In genomic region chr7:49669692-49670260, GRCh38 we compare ENCODE assay signal across 20 cellular contexts.
DNase-seq lines count a peak whose midpoint lies in the region; ATAC-seq and TF ChIP-seq lines count a peak whose summit lies in the region.
"Had no signal": no experiment of that assay in that cellular context is flagged by ENCODE, and none has a peak within 500 bp of the region (broad histone marks: within the 10 kb centered on the region; RNA-seq: fewer than 3 reads in every experiment).

No MANE protein-coding gene starts in this region.

- H3K36me3 Mint-ChIP-seq in GM23338 (ENCODE audit: low read depth): peaks cover 18% of the 10 kb centered on the region

- H2BK120ac ChIP-seq in neuronal stem cell (ENCODE audit: low read depth, low read length): no peak overlapping the region

- peaks cover 10% of the 10 kb centered on the region; the same call in 2 of the 3 replicates for H3K4me1 Mint-ChIP-seq in GM23338

- no peak overlapping the region for H2BK12ac ChIP-seq in neuronal stem cell (ENCODE audit: low read length)

- H3K4me2 ChIP-seq in GM23338 (no peak overlapping the region), neuronal stem cell (ENCODE audit: insufficient read depth, low read length, poor library complexity, severe bottlenecking) (no peak overlapping the region)
- H3K4me2 ChIP-seq: BLaER1 treated with 17β-estradiol and CSF1 and Interleukin-3, amounts not matched to agents 10 nM and 100 nM had no signal

- 47 to 49% methylated on average over 16 of the region's 16 CpGs for WGBS in esophagus, 2 donors
- WGBS in neuronal stem cell (ENCODE audit: extremely low coverage in 2 of 2, insufficient read length in 2 of 2, insufficient replicate concordance in 1 of 2), 2 donors: no CpG with 5 or more reads among the region's 16 CpGs

- no peaks in the 10 kb centered on the region; the same call in 1 of the 2 replicates for H3K36me3 ChIP-seq in GM23338 (ENCODE audit: insufficient read depth)
- no peaks in the 10 kb centered on the region for H3K36me3 ChIP-seq in esophagus (ENCODE audit: control insufficient read depth in 2 of 2, insufficient read depth in 2 of 2, low read length in 1 of 2)
- H3K36me3 ChIP-seq in neuronal stem cell (replicated peaks in 1 of 2; ENCODE audit: control insufficient read depth in 2 of 2, insufficient read depth in 2 of 2, low read length in 2 of 2): no peaks in the 10 kb centered on the region
- H3K36me3 ChIP-seq: BLaER1 treated with 17β-estradiol and CSF1 and Interleukin-3, amounts not matched to agents 10 nM and 100 nM had no signal

- no peak for ATAC-seq in GM23338
- peak; percentile 92 to 94 for ATAC-seq in left cardiac atrium
- ATAC-seq: PC-3 had no signal

- DNase-seq in GM23338 (ENCODE audit: low spot score) (no peak), left cardiac atrium (peak; percentile 49), neuronal stem cell (ENCODE audit: low spot score) (no peak), NCI-H1694 treated with DMSO at 0.1 percent for 48 hours (lab: John Stamatoyannopoulos, UW) (no peak), RWPE1 (ENCODE audit: low spot score) (no peak)
- DNase-seq in stimulated activated CD4-positive, alpha-beta T cell treated with anti-CD3 and anti-CD28 coated beads, Interleukin-2, amount 100 ng/mL, for 48 hours: no peak
- DNase-seq: CD4-positive, alpha-beta T cell; GM23248; HCEC 1CT; KBM-7; MV-4-11; NCI-H1105; NCI-H146; NCI-H2029; NCI-H526; NK-92 treated with Interleukin-12 subunit alpha and Interleukin-12 subunit beta, amount 100 ng/mL, for 24 hours; PC-3; SHP77 had no signal

- TF ChIP-seq CTCF in GM23338 (conservative IDR thresholded peaks at IDR 0.05; ENCODE audit: low read depth in 2 of 2) (no peak), RWPE1 (conservative IDR thresholded peaks at IDR 0.05; ENCODE audit: low read depth) (no peak)

- H3K18ac ChIP-seq in neuronal stem cell (ENCODE audit: low read length): peak overlapping the region; percentile 57

- H3K9me3 ChIP-seq in esophagus (ENCODE audit: control insufficient read depth in 2 of 2, insufficient read depth in 1 of 2, low read depth in 1 of 2, low read length in 1 of 2) (peaks cover 0 to 2% of the 10 kb centered on the region in 2 donors), neuronal stem cell (replicated peaks in 1 of 2; ENCODE audit: control insufficient read depth in 2 of 2, insufficient read depth in 1 of 2, low read depth in 1 of 2, low read length in 2 of 2) (no peaks in the 10 kb centered on the region)

- H3K14ac ChIP-seq in neuronal stem cell (ENCODE audit: low read length): no peak overlapping the region

- POLR2A ChIA-PET in RWPE1 (lab: Yijun Ruan, JAX; ENCODE audit: low non-redundant PET): no interaction called here

- H3K9me2 ChIP-seq in GM23338 (ENCODE audit: insufficient read depth): 0 out of 2 replicates have a peak, but pooled peaks cover 14% of the 10 kb centered on the region

- H3K4me3 Mint-ChIP-seq in GM23338: no peak overlapping the region
- H3K4me3 Mint-ChIP-seq: CD4-positive, alpha-beta T cell had no signal

- CTCF ChIA-PET in RWPE1 (lab: Yijun Ruan, JAX): no interaction called here

- H3K79me1 ChIP-seq in neuronal stem cell (ENCODE audit: low read depth, low read length): no peaks in the 10 kb centered on the region

- H3K23ac ChIP-seq in neuronal stem cell (ENCODE audit: low read depth, low read length, poor library complexity): no peak overlapping the region

- H3F3A ChIP-seq in GM23338 (replicated peaks; ENCODE audit: low read depth): no peaks in the 10 kb centered on the region

- peak overlapping the region; percentile 3 for H4K8ac ChIP-seq in neuronal stem cell (ENCODE audit: low read depth, low read length)

- no peak overlapping the region for H3K4ac ChIP-seq in neuronal stem cell (ENCODE audit: low read length)

- intact Hi-C loops in left cardiac atrium (cut with DNase I): no loop called here

- H3K4me1 ChIP-seq in GM23338 (ENCODE audit: insufficient read depth): no peaks in the 10 kb centered on the region; the same call in 1 of the 2 replicates
- H3K4me1 ChIP-seq in esophagus (ENCODE audit: control insufficient read depth in 2 of 2, insufficient read depth in 2 of 2, low read length in 1 of 2): peaks cover 2 to 13% of the 10 kb centered on the region in 2 donors
- H3K4me1 ChIP-seq in neuronal stem cell (ENCODE audit: control insufficient read depth in 2 of 2, insufficient read depth in 1 of 2, low read depth in 1 of 2, low read length in 2 of 2): peaks cover 0 to 2% of the 10 kb centered on the region in 2 donors
- H3K4me1 ChIP-seq: BLaER1 treated with 17β-estradiol and CSF1 and Interleukin-3, amounts not matched to agents 10 nM and 100 nM had no signal

- no peak overlapping the region for H3K27ac Mint-ChIP-seq in GM23338
- H3K27ac Mint-ChIP-seq: CD4-positive, alpha-beta T cell had no signal

- H2BK5ac ChIP-seq in neuronal stem cell (ENCODE audit: low read length): no peak overlapping the region

- H3K27me3 Mint-ChIP-seq in GM23338 (ENCODE audit: insufficient read depth, low read depth, poor library complexity): peaks cover 5% of the 10 kb centered on the region
- H3K27me3 Mint-ChIP-seq: CD4-positive, alpha-beta T cell had no signal

- H4K91ac ChIP-seq in neuronal stem cell (ENCODE audit: low read depth, low read length, poor library complexity): no peak overlapping the region

- no peaks in the 10 kb centered on the region for H4K20me1 ChIP-seq in GM23338 (replicated peaks; ENCODE audit: insufficient read depth)
- H4K20me1 ChIP-seq: BLaER1 treated with 17β-estradiol and CSF1 and Interleukin-3, amounts not matched to agents 10 nM and 100 nM had no signal

- H3K9ac ChIP-seq in neuronal stem cell (ENCODE audit: low read depth, low read length, poor library complexity): no peak overlapping the region
- H3K9ac ChIP-seq: BLaER1 treated with 17β-estradiol and CSF1 and Interleukin-3, amounts not matched to agents 10 nM and 100 nM; GM23248 had no signal

- no peaks in the 10 kb centered on the region for H3K27me3 ChIP-seq in GM23338 (ENCODE audit: insufficient read depth)
- H3K27me3 ChIP-seq in esophagus (ENCODE audit: control insufficient read depth in 1 of 2, insufficient read depth in 2 of 2, low read length in 2 of 2): no peaks in the 10 kb centered on the region
- H3K27me3 ChIP-seq in neuronal stem cell (ENCODE audit: control insufficient read depth in 3 of 3, insufficient read depth in 3 of 3, low read depth in 1 of 3, low read length in 3 of 3): no peaks in the 10 kb centered on the region
- H3K27me3 ChIP-seq: BLaER1 treated with 17β-estradiol and CSF1 and Interleukin-3, amounts not matched to agents 10 nM and 100 nM had no signal

- peak overlapping the region; percentile 3 for H2AK5ac ChIP-seq in neuronal stem cell (ENCODE audit: low read depth, low read length)

- peak overlapping the region; percentile 15; the same call in 1 of the 2 replicates for H2AFZ ChIP-seq in GM23338
- H2AFZ ChIP-seq in neuronal stem cell (ENCODE audit: low read length): no peak overlapping the region
- H2AFZ ChIP-seq: GM23248 had no signal

- H3K4me3 ChIP-seq in GM23338: no peak overlapping the region
- H3K4me3 ChIP-seq in esophagus (ENCODE audit: low read depth in 1 of 2, low read length in 2 of 2): no peak overlapping the region
- H3K4me3 ChIP-seq in neuronal stem cell (ENCODE audit: low read length in 2 of 2): no peak overlapping the region
- H3K4me3 ChIP-seq: BLaER1 treated with 17β-estradiol and CSF1 and Interleukin-3, amounts not matched to agents 10 nM and 100 nM; GM23248 had no signal

- peaks cover 15% of the 10 kb centered on the region for H3K9me3 Mint-ChIP-seq in GM23338

- no peak overlapping the region for H3K27ac ChIP-seq in GM23338 (ENCODE audit: low read depth)
- peak overlapping the region; percentile 69 to 75 for H3K27ac ChIP-seq in esophagus (ENCODE audit: low read depth in 2 of 2, low read length in 1 of 2)
- H3K27ac ChIP-seq in neuronal stem cell (replicated peaks; ENCODE audit: low read length): no peak overlapping the region
- no peak overlapping the region for H3K27ac ChIP-seq in RWPE1
- H3K27ac ChIP-seq: BLaER1 treated with 17β-estradiol and CSF1 and Interleukin-3, amounts not matched to agents 10 nM and 100 nM; GM23248 had no signal

- H2BK15ac ChIP-seq in neuronal stem cell (ENCODE audit: low read length): no peak overlapping the region

- H3K79me2 ChIP-seq in GM23338 (replicated peaks; ENCODE audit: insufficient read depth): no peaks in the 10 kb centered on the region

TF ChIP-seq in GM23338, 12 proteins besides CTCF, POLR2A, EP300 and RAD21:
- TF ChIP-seq REST (IDR thresholded peaks at IDR 0.05; ENCODE audit: unreplicated experiment) (no peak), EZH2 (IDR thresholded peaks at IDR 0.05; ENCODE audit: low read depth, unreplicated experiment) (no peak), ZNF114 (CRISPR knock-in tag; IDR thresholded peaks at IDR 0.05) (no peak), STAT1 (IDR thresholded peaks at IDR 0.05; ENCODE audit: unreplicated experiment) (no peak)

Comparison
In these comparisons a context has a peak if more than half of its experiments do, and no peak if none do; other contexts are left out.
1. H3K27ac ChIP-seq: peak in esophagus (2 of 2); none in GM23338 (single experiment), neuronal stem cell (single experiment) and RWPE1 (single experiment).